ENCODE assay signal across 11 cellular contexts in the genomic region with DNA sequence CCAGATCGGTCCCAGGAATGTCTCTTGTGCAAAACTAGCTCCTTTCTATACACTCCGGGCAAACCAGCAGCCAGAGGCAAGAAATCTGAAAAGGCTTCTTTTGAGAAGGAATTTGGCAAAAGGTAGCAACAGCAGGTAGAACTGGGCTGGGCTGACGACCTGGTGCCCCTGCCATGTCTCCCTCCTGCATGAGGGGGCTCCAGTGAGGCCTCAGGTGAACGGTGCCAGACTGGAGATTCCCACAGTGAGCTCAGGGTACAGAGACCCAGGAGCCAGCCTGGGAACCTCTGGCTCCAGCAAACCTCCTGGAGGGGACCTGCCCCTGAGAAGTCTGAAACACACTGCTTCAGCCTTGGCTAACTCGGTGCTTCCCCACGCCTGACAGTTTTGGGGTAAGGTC. TPM values are rescaled to one million over a fixed set of nuclear protein-coding genes. Genes with fewer than 3 reads are reported as not detected.
A peak's percentile ranks its signal among the peaks of the same experiment; 100 is the strongest.
DNase-seq lines count a peak whose midpoint lies in the region; ATAC-seq and TF ChIP-seq lines count a peak whose summit lies in the region.
"Had no signal": no experiment of that assay in that cellular context is flagged by ENCODE, and none has a peak within 500 bp of the region (broad histone marks: within the 10 kb centered on the region; RNA-seq: fewer than 3 reads in every experiment).

No MANE protein-coding gene starts in this region.

- TF ChIP-seq CTCF in breast epithelium (IDR thresholded peaks at IDR 0.05) (no peak), retinal pigment epithelial cell (conservative IDR thresholded peaks at IDR 0.05; ENCODE audit: low read depth, low read length) (peak; percentile 22)

- peak overlapping the region in 2 of 3 donors; percentile 90 for H3K27ac Mint-ChIP-seq in IgD-negative memory B cell

- H3K4me3 ChIP-seq in breast epithelium: no peak overlapping the region
- H3K4me3 ChIP-seq in retinal pigment epithelial cell (ENCODE audit: low read length): no peak overlapping the region
- H3K4me3 ChIP-seq: coronary artery, thoracic aorta had no signal

- peak overlapping the region; percentile 40 to 55 for H3K27ac ChIP-seq in breast epithelium
- H3K27ac ChIP-seq: thoracic aorta had no signal

- H3K36me3 Mint-ChIP-seq in IgD-negative memory B cell: no peaks in the 10 kb centered on the region

- peak; percentile 66 for DNase-seq in NCI-H2107 treated with DMSO at 0.1 percent for 48 hours (lab: John Stamatoyannopoulos, UW; ENCODE audit: unreplicated experiment)
- DNase-seq in NCI-H2107 (lab: John Stamatoyannopoulos, UW): no peak
- DNase-seq in breast epithelium (ENCODE audit: low spot score in 2 of 2): no peak
- no peak for DNase-seq in retinal pigment epithelial cell (ENCODE audit: low read depth)
- DNase-seq in hippocampal formation (lab: John Stamatoyannopoulos, UW): no peak
- DNase-seq in superior temporal gyrus (ENCODE audit: extremely low spot score): no peak
- DNase-seq: NCI-H510A treated with DMSO at 0.1 percent for 48 hours had no signal

- H3K27me3 Mint-ChIP-seq in IgD-negative memory B cell: no peaks in the 10 kb centered on the region

- intact Hi-C loops in breast epithelium (cut with DNase I; ENCODE audit: low total_unique reads): no loop called here

- H3K9me3 Mint-ChIP-seq in IgD-negative memory B cell: no peaks in the 10 kb centered on the region

- ATAC-seq in HG03571 (IDR thresholded peaks at IDR 0.05; ENCODE audit: unreplicated experiment): no peak

- no peaks in the 10 kb centered on the region for H3K36me3 ChIP-seq in breast epithelium
- H3K36me3 ChIP-seq: thoracic aorta had no signal

- no peaks in the 10 kb centered on the region for H3K4me1 ChIP-seq in breast epithelium

- no peak for TF ChIP-seq POLR2A in breast epithelium (IDR thresholded peaks at IDR 0.05)

- no peaks in the 10 kb centered on the region for H3K27me3 ChIP-seq in breast epithelium

- H3K9me3 ChIP-seq in breast epithelium: no peaks in the 10 kb centered on the region
- H3K9me3 ChIP-seq: thoracic aorta had no signal

- peaks cover 36 to 50% (median 40%) of the 10 kb centered on the region in 3 donors for H3K4me1 Mint-ChIP-seq in IgD-negative memory B cell

- peak overlapping the region in 1 of 4 donors; percentile 83 for H3K4me3 Mint-ChIP-seq in IgD-negative memory B cell

RNA-seq across cellular contexts. Expression of gene ITPK1, which starts 10.8 kb away (rescaled TPM):
- polyA plus RNA-seq in IgD-negative memory B cell: 43.1 TPM
- total RNA-seq in breast epithelium: 10 to 100 TPM; 27.8 to 91.7 (median 42.9) TPM
